ENCODE assay signal across 1 cellular context in the genomic region with DNA sequence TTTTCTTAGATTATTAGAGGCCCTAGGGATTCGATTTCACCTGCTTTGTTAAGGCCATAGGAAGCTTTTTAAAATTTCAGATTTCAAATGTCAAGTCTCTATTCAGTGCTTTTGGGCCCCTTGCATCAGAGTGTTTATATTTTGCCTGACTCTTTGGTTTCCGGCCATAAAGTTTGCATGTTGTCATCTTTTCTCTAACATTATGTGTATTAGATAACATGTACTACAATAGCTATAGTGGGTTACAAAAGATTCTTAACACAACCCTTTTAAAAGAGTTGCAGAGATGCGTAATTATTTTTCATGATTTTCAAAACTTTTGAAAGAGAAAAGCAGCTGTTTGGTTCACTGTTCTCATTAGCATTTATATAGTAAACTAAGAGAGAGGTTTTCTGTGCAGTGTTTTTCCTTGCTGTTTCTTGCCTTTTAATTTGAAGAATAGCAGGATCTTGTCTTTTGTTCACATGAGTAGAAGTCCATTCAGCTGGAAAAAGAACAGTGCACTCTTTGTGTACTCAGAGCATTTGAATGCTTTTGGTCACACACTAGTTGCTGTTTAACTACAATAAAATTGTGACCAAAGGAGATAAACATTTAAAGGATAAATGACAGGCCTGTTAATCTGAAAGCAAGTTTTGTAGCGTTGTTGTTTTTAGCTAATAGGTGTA.
A peak's percentile ranks its signal among the peaks of the same experiment; 100 is the strongest.
TF ChIP-seq lines count a peak whose summit lies in the region.

No MANE protein-coding gene starts in this region.

TF ChIP-seq in HEK293, 187 proteins besides CTCF, POLR2A, EP300 and RAD21 (continued from another document):
- TF ChIP-seq, protein P1, sequence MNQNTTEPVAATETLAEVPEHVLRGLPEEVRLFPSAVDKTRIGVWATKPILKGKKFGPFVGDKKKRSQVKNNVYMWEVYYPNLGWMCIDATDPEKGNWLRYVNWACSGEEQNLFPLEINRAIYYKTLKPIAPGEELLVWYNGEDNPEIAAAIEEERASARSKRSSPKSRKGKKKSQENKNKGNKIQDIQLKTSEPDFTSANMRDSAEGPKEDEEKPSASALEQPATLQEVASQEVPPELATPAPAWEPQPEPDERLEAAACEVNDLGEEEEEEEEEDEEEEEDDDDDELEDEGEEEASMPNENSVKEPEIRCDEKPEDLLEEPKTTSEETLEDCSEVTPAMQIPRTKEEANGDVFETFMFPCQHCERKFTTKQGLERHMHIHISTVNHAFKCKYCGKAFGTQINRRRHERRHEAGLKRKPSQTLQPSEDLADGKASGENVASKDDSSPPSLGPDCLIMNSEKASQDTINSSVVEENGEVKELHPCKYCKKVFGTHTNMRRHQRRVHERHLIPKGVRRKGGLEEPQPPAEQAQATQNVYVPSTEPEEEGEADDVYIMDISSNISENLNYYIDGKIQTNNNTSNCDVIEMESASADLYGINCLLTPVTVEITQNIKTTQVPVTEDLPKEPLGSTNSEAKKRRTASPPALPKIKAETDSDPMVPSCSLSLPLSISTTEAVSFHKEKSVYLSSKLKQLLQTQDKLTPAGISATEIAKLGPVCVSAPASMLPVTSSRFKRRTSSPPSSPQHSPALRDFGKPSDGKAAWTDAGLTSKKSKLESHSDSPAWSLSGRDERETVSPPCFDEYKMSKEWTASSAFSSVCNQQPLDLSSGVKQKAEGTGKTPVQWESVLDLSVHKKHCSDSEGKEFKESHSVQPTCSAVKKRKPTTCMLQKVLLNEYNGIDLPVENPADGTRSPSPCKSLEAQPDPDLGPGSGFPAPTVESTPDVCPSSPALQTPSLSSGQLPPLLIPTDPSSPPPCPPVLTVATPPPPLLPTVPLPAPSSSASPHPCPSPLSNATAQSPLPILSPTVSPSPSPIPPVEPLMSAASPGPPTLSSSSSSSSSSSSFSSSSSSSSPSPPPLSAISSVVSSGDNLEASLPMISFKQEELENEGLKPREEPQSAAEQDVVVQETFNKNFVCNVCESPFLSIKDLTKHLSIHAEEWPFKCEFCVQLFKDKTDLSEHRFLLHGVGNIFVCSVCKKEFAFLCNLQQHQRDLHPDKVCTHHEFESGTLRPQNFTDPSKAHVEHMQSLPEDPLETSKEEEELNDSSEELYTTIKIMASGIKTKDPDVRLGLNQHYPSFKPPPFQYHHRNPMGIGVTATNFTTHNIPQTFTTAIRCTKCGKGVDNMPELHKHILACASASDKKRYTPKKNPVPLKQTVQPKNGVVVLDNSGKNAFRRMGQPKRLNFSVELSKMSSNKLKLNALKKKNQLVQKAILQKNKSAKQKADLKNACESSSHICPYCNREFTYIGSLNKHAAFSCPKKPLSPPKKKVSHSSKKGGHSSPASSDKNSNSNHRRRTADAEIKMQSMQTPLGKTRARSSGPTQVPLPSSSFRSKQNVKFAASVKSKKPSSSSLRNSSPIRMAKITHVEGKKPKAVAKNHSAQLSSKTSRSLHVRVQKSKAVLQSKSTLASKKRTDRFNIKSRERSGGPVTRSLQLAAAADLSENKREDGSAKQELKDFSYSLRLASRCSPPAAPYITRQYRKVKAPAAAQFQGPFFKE (tag by site-specific recombination; IDR thresholded peaks at IDR 0.05; ENCODE audit: borderline replicate concordance): no peak
- peak; percentile 50; the same call in 1 of the 2 replicates for TF ChIP-seq ZEB2 (tag by site-specific recombination; IDR thresholded peaks at IDR 0.05)
- no peak for TF ChIP-seq ZNF600 (tag by site-specific recombination; IDR thresholded peaks at IDR 0.05)
- TF ChIP-seq, protein P2, sequence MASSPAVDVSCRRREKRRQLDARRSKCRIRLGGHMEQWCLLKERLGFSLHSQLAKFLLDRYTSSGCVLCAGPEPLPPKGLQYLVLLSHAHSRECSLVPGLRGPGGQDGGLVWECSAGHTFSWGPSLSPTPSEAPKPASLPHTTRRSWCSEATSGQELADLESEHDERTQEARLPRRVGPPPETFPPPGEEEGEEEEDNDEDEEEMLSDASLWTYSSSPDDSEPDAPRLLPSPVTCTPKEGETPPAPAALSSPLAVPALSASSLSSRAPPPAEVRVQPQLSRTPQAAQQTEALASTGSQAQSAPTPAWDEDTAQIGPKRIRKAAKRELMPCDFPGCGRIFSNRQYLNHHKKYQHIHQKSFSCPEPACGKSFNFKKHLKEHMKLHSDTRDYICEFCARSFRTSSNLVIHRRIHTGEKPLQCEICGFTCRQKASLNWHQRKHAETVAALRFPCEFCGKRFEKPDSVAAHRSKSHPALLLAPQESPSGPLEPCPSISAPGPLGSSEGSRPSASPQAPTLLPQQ (tag by site-specific recombination; IDR thresholded peaks at IDR 0.05): peak; percentile 51
- TF ChIP-seq OSR2 (tag by site-specific recombination; IDR thresholded peaks at IDR 0.05): peak; percentile 67
- no peak for TF ChIP-seq PRDM1 (tag by site-specific recombination; IDR thresholded peaks at IDR 0.05)
- TF ChIP-seq ZNF776 (tag by site-specific recombination; IDR thresholded peaks at IDR 0.05; ENCODE audit: borderline replicate concordance): no peak
- 0 out of 2 replicates have a peak, but pooled peaks have one; percentile 40 for TF ChIP-seq GLI2 (tag by site-specific recombination; IDR thresholded peaks at IDR 0.05; ENCODE audit: borderline replicate concordance, low read depth)
- TF ChIP-seq ZNF24 (tag by site-specific recombination; IDR thresholded peaks at IDR 0.05): 0 out of 2 replicates have a peak, but pooled peaks have one; percentile 18
- no peak for TF ChIP-seq ZBTB17 (tag by site-specific recombination; IDR thresholded peaks at IDR 0.05)
- TF ChIP-seq ZNF596 (tag by site-specific recombination; IDR thresholded peaks at IDR 0.05): peak; percentile 24
- TF ChIP-seq MYNN (tag by site-specific recombination; IDR thresholded peaks at IDR 0.05; ENCODE audit: borderline replicate concordance): peak; percentile 93
- TF ChIP-seq SCRT2 (tag by site-specific recombination; IDR thresholded peaks at IDR 0.05): peak; percentile 79
- TF ChIP-seq, protein P3, sequence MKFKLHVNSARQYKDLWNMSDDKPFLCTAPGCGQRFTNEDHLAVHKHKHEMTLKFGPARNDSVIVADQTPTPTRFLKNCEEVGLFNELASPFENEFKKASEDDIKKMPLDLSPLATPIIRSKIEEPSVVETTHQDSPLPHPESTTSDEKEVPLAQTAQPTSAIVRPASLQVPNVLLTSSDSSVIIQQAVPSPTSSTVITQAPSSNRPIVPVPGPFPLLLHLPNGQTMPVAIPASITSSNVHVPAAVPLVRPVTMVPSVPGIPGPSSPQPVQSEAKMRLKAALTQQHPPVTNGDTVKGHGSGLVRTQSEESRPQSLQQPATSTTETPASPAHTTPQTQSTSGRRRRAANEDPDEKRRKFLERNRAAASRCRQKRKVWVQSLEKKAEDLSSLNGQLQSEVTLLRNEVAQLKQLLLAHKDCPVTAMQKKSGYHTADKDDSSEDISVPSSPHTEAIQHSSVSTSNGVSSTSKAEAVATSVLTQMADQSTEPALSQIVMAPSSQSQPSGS (tag by site-specific recombination; IDR thresholded peaks at IDR 0.05; ENCODE audit: low read depth): peak; percentile 31; the same call in 1 of the 2 replicates
- peak; percentile 40; the same call in 1 of the 2 replicates for TF ChIP-seq ZNF843 (tag by site-specific recombination; IDR thresholded peaks at IDR 0.05)
- TF ChIP-seq, protein P4, sequence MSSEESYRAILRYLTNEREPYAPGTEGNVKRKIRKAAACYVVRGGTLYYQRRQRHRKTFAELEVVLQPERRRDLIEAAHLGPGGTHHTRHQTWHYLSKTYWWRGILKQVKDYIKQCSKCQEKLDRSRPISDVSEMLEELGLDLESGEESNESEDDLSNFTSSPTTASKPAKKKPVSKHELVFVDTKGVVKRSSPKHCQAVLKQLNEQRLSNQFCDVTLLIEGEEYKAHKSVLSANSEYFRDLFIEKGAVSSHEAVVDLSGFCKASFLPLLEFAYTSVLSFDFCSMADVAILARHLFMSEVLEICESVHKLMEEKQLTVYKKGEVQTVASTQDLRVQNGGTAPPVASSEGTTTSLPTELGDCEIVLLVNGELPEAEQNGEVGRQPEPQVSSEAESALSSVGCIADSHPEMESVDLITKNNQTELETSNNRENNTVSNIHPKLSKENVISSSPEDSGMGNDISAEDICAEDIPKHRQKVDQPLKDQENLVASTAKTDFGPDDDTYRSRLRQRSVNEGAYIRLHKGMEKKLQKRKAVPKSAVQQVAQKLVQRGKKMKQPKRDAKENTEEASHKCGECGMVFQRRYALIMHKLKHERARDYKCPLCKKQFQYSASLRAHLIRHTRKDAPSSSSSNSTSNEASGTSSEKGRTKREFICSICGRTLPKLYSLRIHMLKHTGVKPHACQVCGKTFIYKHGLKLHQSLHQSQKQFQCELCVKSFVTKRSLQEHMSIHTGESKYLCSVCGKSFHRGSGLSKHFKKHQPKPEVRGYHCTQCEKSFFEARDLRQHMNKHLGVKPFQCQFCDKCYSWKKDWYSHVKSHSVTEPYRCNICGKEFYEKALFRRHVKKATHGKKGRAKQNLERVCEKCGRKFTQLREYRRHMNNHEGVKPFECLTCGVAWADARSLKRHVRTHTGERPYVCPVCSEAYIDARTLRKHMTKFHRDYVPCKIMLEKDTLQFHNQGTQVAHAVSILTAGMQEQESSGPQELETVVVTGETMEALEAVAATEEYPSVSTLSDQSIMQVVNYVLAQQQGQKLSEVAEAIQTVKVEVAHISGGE (tag by site-specific recombination; conservative IDR thresholded peaks at IDR 0.05; ENCODE audit: low read depth): no peak
- TF ChIP-seq KLF10 (tag by site-specific recombination; IDR thresholded peaks at IDR 0.05): 0 out of 2 replicates have a peak, but pooled peaks have one; percentile 31
- TF ChIP-seq, protein P5, sequence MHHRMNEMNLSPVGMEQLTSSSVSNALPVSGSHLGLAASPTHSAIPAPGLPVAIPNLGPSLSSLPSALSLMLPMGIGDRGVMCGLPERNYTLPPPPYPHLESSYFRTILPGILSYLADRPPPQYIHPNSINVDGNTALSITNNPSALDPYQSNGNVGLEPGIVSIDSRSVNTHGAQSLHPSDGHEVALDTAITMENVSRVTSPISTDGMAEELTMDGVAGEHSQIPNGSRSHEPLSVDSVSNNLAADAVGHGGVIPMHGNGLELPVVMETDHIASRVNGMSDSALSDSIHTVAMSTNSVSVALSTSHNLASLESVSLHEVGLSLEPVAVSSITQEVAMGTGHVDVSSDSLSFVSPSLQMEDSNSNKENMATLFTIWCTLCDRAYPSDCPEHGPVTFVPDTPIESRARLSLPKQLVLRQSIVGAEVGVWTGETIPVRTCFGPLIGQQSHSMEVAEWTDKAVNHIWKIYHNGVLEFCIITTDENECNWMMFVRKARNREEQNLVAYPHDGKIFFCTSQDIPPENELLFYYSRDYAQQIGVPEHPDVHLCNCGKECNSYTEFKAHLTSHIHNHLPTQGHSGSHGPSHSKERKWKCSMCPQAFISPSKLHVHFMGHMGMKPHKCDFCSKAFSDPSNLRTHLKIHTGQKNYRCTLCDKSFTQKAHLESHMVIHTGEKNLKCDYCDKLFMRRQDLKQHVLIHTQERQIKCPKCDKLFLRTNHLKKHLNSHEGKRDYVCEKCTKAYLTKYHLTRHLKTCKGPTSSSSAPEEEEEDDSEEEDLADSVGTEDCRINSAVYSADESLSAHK (tag by site-specific recombination; IDR thresholded peaks at IDR 0.05): peak; percentile 44; the same call in 1 of the 2 replicates
- no peak for TF ChIP-seq ZNF16 (tag by site-specific recombination; IDR thresholded peaks at IDR 0.05; ENCODE audit: low read depth)
